11 cellular contexts compared by ENCODE assay signal in genomic region chr11:65043881-65044501, GRCh38. TPM values are rescaled to one million over a fixed set of nuclear protein-coding genes. Genes with fewer than 3 reads are reported as not detected.
DNase-seq lines count a peak whose midpoint lies in the region; ATAC-seq and TF ChIP-seq lines count a peak whose summit lies in the region.
"Had no signal": no experiment of that assay in that cellular context is flagged by ENCODE, and none has a peak within 500 bp of the region (broad histone marks: within the 10 kb centered on the region; RNA-seq: fewer than 3 reads in every experiment).

No MANE protein-coding gene starts in this region.

- DNase-seq in GM04504 (ENCODE audit: low read depth) (peak; percentile 45), RWPE1 (ENCODE audit: low spot score) (no peak), globus pallidus (ENCODE audit: low spot score) (peak; percentile 47), DMS 273 treated with DMSO at 0.1 percent for 48 hours (lab: John Stamatoyannopoulos, UW) (no peak)
- DNase-seq: activated CD8-positive, alpha-beta T cell treated with anti-CD3 and anti-CD28 coated beads, Interleukin-2, amount 10 ng/mL, durations not matched to agents 7 days and 5 days; NCI-H1105 treated with DMSO at 0.1 percent for 48 hours had no signal

- CTCF ChIA-PET in RWPE1 (lab: Yijun Ruan, JAX) = no interaction called here

- H3K36me3 ChIP-seq in skeletal muscle satellite cell (ENCODE audit: insufficient read depth, low read length) = peaks cover 8% of the 10 kb centered on the region

- peaks cover 26% of the 10 kb centered on the region for H3K4me1 ChIP-seq in skeletal muscle satellite cell (ENCODE audit: control insufficient read depth, insufficient read depth, low read length)

- TF ChIP-seq CTCF in RWPE1 (conservative IDR thresholded peaks at IDR 0.05; ENCODE audit: low read depth) = no peak

- H3K4me3 ChIP-seq in skeletal muscle satellite cell (ENCODE audit: low read length) = peak overlapping the region; percentile 13

- H3K9ac ChIP-seq in skeletal muscle satellite cell (ENCODE audit: low read depth, low read length) = no peak overlapping the region

- H3K9me3 ChIP-seq in skeletal muscle satellite cell (replicated peaks; ENCODE audit: low read length) = no peaks in the 10 kb centered on the region

- peak overlapping the region; percentile 97 for H3K27ac ChIP-seq in RWPE1

- POLR2A ChIA-PET in RWPE1 (lab: Yijun Ruan, JAX; ENCODE audit: low non-redundant PET) = no interaction called here

- ATAC-seq in HG03378 (IDR thresholded peaks at IDR 0.05; ENCODE audit: unreplicated experiment) (no peak), HG02884 (IDR thresholded peaks at IDR 0.05; ENCODE audit: unreplicated experiment) (no peak), GM19463 (IDR thresholded peaks at IDR 0.05; ENCODE audit: unreplicated experiment) (no peak)
- ATAC-seq: activated CD8-positive, alpha-beta T cell treated with anti-CD3 and anti-CD28 coated beads, Interleukin-2, amount 10 ng/mL, durations not matched to agents 7 days and 5 days; Panc1 had no signal

- peak overlapping the region; percentile 29 for H3K4me2 ChIP-seq in skeletal muscle satellite cell (ENCODE audit: low read length)

- no peaks in the 10 kb centered on the region for H3K27me3 ChIP-seq in skeletal muscle satellite cell (ENCODE audit: control insufficient read depth, insufficient read depth, low read length)

RNA-seq across cellular contexts. Expression of gene SAC3D1, which starts 3.0 kb away (rescaled TPM):
- total RNA-seq in skeletal muscle satellite cell (2012; rRNA removed) = 10.1 and 15.7 TPM in 2 replicates

RNA-seq across cellular contexts. Expression of gene NAALADL1, which starts 14.4 kb away (rescaled TPM):
- total RNA-seq in skeletal muscle satellite cell (2012; rRNA removed) = 11.1 and 14.2 TPM in 2 replicates

RNA-seq across cellular contexts. Expression of gene SNX15, which starts 16.8 kb away (rescaled TPM):
- 7.9 and 9.6 TPM in 2 replicates for total RNA-seq in skeletal muscle satellite cell (2012; rRNA removed)

RNA-seq across cellular contexts. Expression of gene ARL2, which starts 30.0 kb away (rescaled TPM):
- total RNA-seq in skeletal muscle satellite cell (2012; rRNA removed) = 45.2 and 46.9 TPM in 2 replicates

RNA-seq across cellular contexts. Expression of gene CDCA5, which starts 39.8 kb away (rescaled TPM):
- 15.1 and 15.7 TPM in 2 replicates for total RNA-seq in skeletal muscle satellite cell (2012; rRNA removed)

Comparison
In these comparisons a context has a peak if more than half of its experiments do, and no peak if none do; other contexts are left out.
1. DNase-seq: peak in GM04504 (single experiment) and globus pallidus (single experiment); none in RWPE1 (single experiment) and DMS 273 treated with DMSO at 0.1 percent for 48 hours (single experiment).